ENCODE assay signal across 4 cellular contexts in the genomic region with DNA sequence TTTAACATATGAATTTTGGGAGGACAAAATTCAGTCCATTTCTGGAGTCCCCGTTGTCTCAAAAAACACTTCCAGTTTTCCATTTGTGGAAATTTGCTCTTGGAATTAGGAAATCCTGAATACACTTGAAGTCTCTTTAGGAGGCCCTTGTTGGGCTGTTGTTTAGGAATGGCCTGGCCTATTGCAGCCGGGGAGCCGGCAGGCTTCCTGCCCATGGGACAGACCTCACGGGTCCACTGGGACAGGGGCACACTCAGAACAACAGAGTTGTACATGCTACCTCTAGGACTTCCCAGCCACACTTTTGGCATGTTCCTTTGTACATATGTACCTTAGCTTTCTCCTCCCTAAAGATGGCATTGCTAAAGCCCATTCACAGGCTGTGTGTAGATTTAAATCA. TPM values are rescaled to one million over a fixed set of nuclear protein-coding genes. Genes with fewer than 3 reads are reported as not detected.
"Had no signal": no experiment of that assay in that cellular context is flagged by ENCODE, and none has a peak within 500 bp of the region (broad histone marks: within the 10 kb centered on the region; RNA-seq: fewer than 3 reads in every experiment).

No MANE protein-coding gene starts in this region.

- H3K9me3 Mint-ChIP-seq: GM23338 had no signal

- H3K27ac Mint-ChIP-seq: GM23338 had no signal

- H3K4me3 ChIP-seq: GM23338 had no signal

- H3K4me3 Mint-ChIP-seq: GM23338, H9 had no signal

- DNase-seq: H9, HCEC 1CT, IMR-90 had no signal

- ATAC-seq: GM23338 had no signal

RNA-seq across cellular contexts. Expression of a gene that starts 57.3 kb away (rescaled TPM):
- total RNA-seq: IMR-90 had no signal
- polyA plus RNA-seq: IMR-90 had no signal
